24 cellular contexts compared by ENCODE assay signal in genomic region chr2:109231428-109231827, GRCh38.
"Had no signal": no experiment of that assay in that cellular context is flagged by ENCODE, and none has a peak within 500 bp of the region (broad histone marks: within the 10 kb centered on the region; RNA-seq: fewer than 3 reads in every experiment).

No MANE protein-coding gene starts in this region.

- H3K36me3 Mint-ChIP-seq: stimulated activated effector memory CD8-positive, alpha-beta T cell treated with anti-CD3 and anti-CD28 coated beads, Interleukin-12 subunit alpha, Interleukin-12 subunit beta, amount 100 ng/mL, for 72 hours had no signal

- H3K9me3 ChIP-seq: breast epithelium, lower lobe of right lung, mucosa of descending colon, transverse colon, uterus had no signal

- H3K4me3 ChIP-seq: breast epithelium, lower lobe of right lung, mucosa of descending colon, skin epidermis, transverse colon, uterus had no signal

- H3K27ac ChIP-seq: breast epithelium, lower lobe of right lung, transverse colon, uterus had no signal

- H3K4me3 Mint-ChIP-seq: activated B cell treated with CpG ODN at 0.5 μM for 24 hours; activated CD4-positive, alpha-beta T cell treated with anti-CD3 and anti-CD28 coated beads for 36 hours; activated naive CD8-positive, alpha-beta T cell treated with anti-CD3 and anti-CD28 coated beads for 36 hours; activated T-cell treated with anti-CD3 and anti-CD28 coated beads, Interleukin-2, amount 50 U/mL, for 4 hours; nephron progenitor cell; stimulated activated effector memory CD8-positive, alpha-beta T cell treated with anti-CD3 and anti-CD28 coated beads, Interleukin-12 subunit alpha, Interleukin-12 subunit beta, amount 100 ng/mL, for 72 hours; T-helper 1 cell treated with Interleukin-12 subunit alpha and Interleukin-12 subunit beta and Interleukin-4 antibody, amounts not matched to agents 30 μg/mL and 1 μg/mL, for 36 hours had no signal

- H3K9me3 Mint-ChIP-seq: activated B cell treated with CpG ODN at 0.5 μM for 24 hours; activated naive CD8-positive, alpha-beta T cell treated with anti-CD3 and anti-CD28 coated beads for 36 hours; activated T-cell treated with anti-CD3 and anti-CD28 coated beads, Interleukin-2, amount 50 U/mL, for 4 hours; activated T-helper 2 cell treated with anti-CD3 and anti-CD28 coated beads, Interferon-gamma antibody, Interleukin-2, Interleukin-4, amounts not matched to agents 10 μg/mL and 5 μg/mL and 100 μg/mL, durations not matched to agents 14 hours and 24 hours and 36 hours; stimulated activated effector memory CD8-positive, alpha-beta T cell treated with anti-CD3 and anti-CD28 coated beads, Interleukin-12 subunit alpha, Interleukin-12 subunit beta, amount 100 ng/mL, for 72 hours had no signal

- FAIRE-seq: astrocyte had no signal

- ATAC-seq: activated CD4-positive, alpha-beta T cell treated with anti-CD3 and anti-CD28 coated beads for 36 hours; activated T-cell treated with anti-CD3 and anti-CD28 coated beads, Interleukin-2, amount 50 U/mL, for 4 hours; mucosa of descending colon; stimulated activated effector memory CD8-positive, alpha-beta T cell treated with anti-CD3 and anti-CD28 coated beads, Interleukin-12 subunit alpha, Interleukin-12 subunit beta, amount 100 ng/mL, for 72 hours had no signal

- H3K36me3 ChIP-seq: breast epithelium, lower lobe of right lung, transverse colon, uterus had no signal

- H3K27me3 Mint-ChIP-seq: activated B cell treated with CpG ODN at 0.5 μM for 24 hours; activated naive CD8-positive, alpha-beta T cell treated with anti-CD3 and anti-CD28 coated beads for 36 hours had no signal

- H3K4me1 ChIP-seq: breast epithelium, transverse colon, uterus had no signal

- H3K27ac Mint-ChIP-seq: activated B cell treated with CpG ODN at 0.5 μM for 24 hours; activated CD4-positive, alpha-beta T cell treated with anti-CD3 and anti-CD28 coated beads for 36 hours; activated naive CD8-positive, alpha-beta T cell treated with anti-CD3 and anti-CD28 coated beads for 36 hours; activated T-helper 2 cell treated with anti-CD3 and anti-CD28 coated beads, Interferon-gamma antibody, Interleukin-2, Interleukin-4, amounts not matched to agents 10 μg/mL and 5 μg/mL and 100 μg/mL, durations not matched to agents 14 hours and 24 hours and 36 hours; stimulated activated effector memory CD8-positive, alpha-beta T cell treated with anti-CD3 and anti-CD28 coated beads, Interleukin-12 subunit alpha, Interleukin-12 subunit beta, amount 100 ng/mL, for 72 hours; T-helper 1 cell treated with Interleukin-12 subunit alpha and Interleukin-12 subunit beta and Interleukin-4 antibody, amounts not matched to agents 30 μg/mL and 1 μg/mL, for 36 hours had no signal

- H3K27me3 ChIP-seq: breast epithelium, transverse colon, uterus had no signal

- DNase-seq: activated B cell treated with CpG ODN at 0.5 μM for 24 hours; activated CD4-positive, alpha-beta T cell treated with anti-CD3 and anti-CD28 coated beads for 36 hours; activated CD4-positive, alpha-beta T cell treated with anti-CD3 and anti-CD28 coated beads, Interleukin-2, amount 50 U/mL, for 4 hours; activated naive CD4-positive, alpha-beta T cell; activated naive CD8-positive, alpha-beta T cell treated with anti-CD3 and anti-CD28 coated beads for 36 hours; activated T-cell treated with anti-CD3 and anti-CD28 coated beads, Interleukin-2, amount 50 U/mL, for 4 hours; cerebellar nuclear complex; cortex of kidney; hippocampal formation; lower lobe of right lung; mesendoderm; mucosa of descending colon; occipital lobe; stimulated activated CD4-positive, alpha-beta T cell treated with anti-CD3 and anti-CD28 coated beads, Interleukin-2, amount 100 ng/mL, for 24 hours; T1000; transverse colon; uterus had no signal
